ENCODE assay signal across 15 cellular contexts in genomic region chr6:2770171-2770570, GRCh38. TPM values are rescaled to one million over a fixed set of nuclear protein-coding genes. Genes with fewer than 3 reads are reported as not detected.
DNase-seq lines count a peak whose midpoint lies in the region; ATAC-seq and TF ChIP-seq lines count a peak whose summit lies in the region.
"Had no signal": no experiment of that assay in that cellular context is flagged by ENCODE, and none has a peak within 500 bp of the region (broad histone marks: within the 10 kb centered on the region; RNA-seq: fewer than 3 reads in every experiment).

No MANE protein-coding gene starts in this region.

- peaks cover 32% of the 10 kb centered on the region for H3K36me3 Mint-ChIP-seq in Calu3 (ENCODE audit: insufficient read depth, unreplicated experiment)
- H3K36me3 Mint-ChIP-seq in neural crest cell (ENCODE audit: low read depth) = peaks cover 13% of the 10 kb centered on the region

- ATAC-seq in GM18868 (IDR thresholded peaks at IDR 0.05; ENCODE audit: unreplicated experiment) = no peak
- ATAC-seq in GM19328 (IDR thresholded peaks at IDR 0.05; ENCODE audit: unreplicated experiment) = no peak
- no peak for ATAC-seq in esophagus mucosa
- ATAC-seq: activated CD4-positive, CD25-positive, alpha-beta regulatory T cell treated with anti-CD3 and anti-CD28 coated beads, Interleukin-2, amount 50 U/mL, for 24 hours; stimulated activated memory B cell treated with anti-CD40 and anti-IgM and Interleukin-4, amounts not matched to agents 10 μg/mL and 1 μg/mL and 100 μg/mL, for 72 hours had no signal

- H3K9me3 Mint-ChIP-seq in Calu3 (ENCODE audit: low read depth, unreplicated experiment) (no peaks in the 10 kb centered on the region), neural crest cell (no peaks in the 10 kb centered on the region)
- H3K9me3 Mint-ChIP-seq: stimulated activated memory B cell treated with anti-CD40 and anti-IgM and Interleukin-4, amounts not matched to agents 10 μg/mL and 1 μg/mL and 100 μg/mL, for 72 hours had no signal

- TF ChIP-seq CTCF in Calu3 (IDR thresholded peaks at IDR 0.05; ENCODE audit: unreplicated experiment) (no peak), epithelial cell of proximal tubule (conservative IDR thresholded peaks at IDR 0.05; ENCODE audit: low read depth, low read length) (no peak), neural crest cell (conservative IDR thresholded peaks at IDR 0.05) (no peak)

- no peak overlapping the region for H3K27ac Mint-ChIP-seq in Calu3 (ENCODE audit: unreplicated experiment)
- no peak overlapping the region for H3K27ac Mint-ChIP-seq in neural crest cell (ENCODE audit: unreplicated experiment)
- H3K27ac Mint-ChIP-seq: stimulated activated memory B cell treated with anti-CD40 and anti-IgM and Interleukin-4, amounts not matched to agents 10 μg/mL and 1 μg/mL and 100 μg/mL, for 72 hours had no signal

- intact Hi-C loops in Calu3 (cut with micrococcal nuclease; ENCODE audit: unreplicated experiment) = no loop called here

- no TSS peak for BruUV-seq in Calu3 (replicated peaks; lab: Mats Ljungman, UMichigan)

- DNase-seq in Calu3 = peak; percentile 40
- DNase-seq in NCI-H69 (lab: John Stamatoyannopoulos, UW) = peak; percentile 57
- DNase-seq in epithelial cell of proximal tubule (ENCODE audit: low read depth) = no peak
- DNase-seq in neural crest cell (ENCODE audit: low read depth, low spot score) = no peak
- DNase-seq in activated CD8-positive, alpha-beta memory T cell treated with anti-CD3 and anti-CD28 coated beads, Interleukin-2, amount 50 U/mL, for 4 hours = no peak
- DNase-seq: activated gamma-delta T cell, Caco-2, cortex of kidney, hippocampal formation, NCI-H1930 had no signal

- H3K4me3 Mint-ChIP-seq in Calu3 (ENCODE audit: low read depth, unreplicated experiment) = no peak overlapping the region
- peak overlapping the region; percentile 52 for H3K4me3 Mint-ChIP-seq in neural crest cell
- H3K4me3 Mint-ChIP-seq: stimulated activated memory B cell treated with anti-CD40 and anti-IgM and Interleukin-4, amounts not matched to agents 10 μg/mL and 1 μg/mL and 100 μg/mL, for 72 hours had no signal

- CTCF ChIA-PET in Calu3 (lab: Charles Lee) = interaction anchor here (0.5 kb wide), 1 partner anchor 205 kb away, joined by 4 read pairs; no protein-coding TSS in a partner anchor

- peak overlapping the region; percentile 29 for H3K4me3 ChIP-seq in epithelial cell of proximal tubule (ENCODE audit: low read depth, low read length)

- peaks cover 9% of the 10 kb centered on the region for H3K4me1 Mint-ChIP-seq in Calu3 (ENCODE audit: low read depth, unreplicated experiment)
- peaks cover 39% of the 10 kb centered on the region for H3K4me1 Mint-ChIP-seq in neural crest cell

- H3K27me3 Mint-ChIP-seq in Calu3 (ENCODE audit: unreplicated experiment) (no peaks in the 10 kb centered on the region), neural crest cell (ENCODE audit: low read depth) (no peaks in the 10 kb centered on the region)
- H3K27me3 Mint-ChIP-seq: stimulated activated memory B cell treated with anti-CD40 and anti-IgM and Interleukin-4, amounts not matched to agents 10 μg/mL and 1 μg/mL and 100 μg/mL, for 72 hours had no signal

RNA-seq across cellular contexts. Expression of gene WRNIP1, which starts 5.0 kb away (rescaled TPM):
- total RNA-seq in Calu3 (2022) (36.9 and 41.4 TPM in 2 replicates), epithelial cell of proximal tubule (65.5 and 71.4 TPM in 2 replicates), neural crest cell (44.5 and 46.2 TPM in 2 replicates), esophagus mucosa (41.2 TPM)

RNA-seq across cellular contexts. Expression of gene MYLK4, which starts 19.4 kb away (rescaled TPM):
- 0.73 TPM in 2 replicates for total RNA-seq in Calu3 (2022)
- total RNA-seq in epithelial cell of proximal tubule = 0.07 and 0.46 TPM in 2 replicates
- total RNA-seq in neural crest cell = 0.80 and 0.96 TPM in 2 replicates
- 0.84 TPM for total RNA-seq in esophagus mucosa

Comparison
In these comparisons a context has a peak if more than half of its experiments do, and no peak if none do; other contexts are left out.
1. DNase-seq: peak in Calu3 (single experiment) and NCI-H69 (single experiment); none in epithelial cell of proximal tubule (single experiment), neural crest cell (single experiment) and activated CD8-positive, alpha-beta memory T cell treated with anti-CD3 and anti-CD28 coated beads, Interleukin-2, amount 50 U/mL, for 4 hours (single experiment).